In genomic region chr18:79582978-79583377, GRCh38 we compare ENCODE assay signal across 15 cellular contexts.
DNase-seq lines count a peak whose midpoint lies in the region; ATAC-seq and TF ChIP-seq lines count a peak whose summit lies in the region.
"Had no signal": no experiment of that assay in that cellular context is flagged by ENCODE, and none has a peak within 500 bp of the region (broad histone marks: within the 10 kb centered on the region; RNA-seq: fewer than 3 reads in every experiment).

No MANE protein-coding gene starts in this region.

- POLR2A ChIA-PET in HEK293 (lab: Yijun Ruan, JAX) = no interaction called here

- no peak for TF ChIP-seq POLR2A in ovary (IDR thresholded peaks at IDR 0.05)

- intact Hi-C loops in left lung (cut with DNase I) (no loop called here), ovary (cut with DNase I) (no loop called here)

- H3K4me1 ChIP-seq in HEK293 (ENCODE audit: control insufficient read depth, insufficient read depth, low read length) (no peaks in the 10 kb centered on the region), left lung (no peaks in the 10 kb centered on the region), ovary (ENCODE audit: insufficient read depth) (peaks cover 18% of the 10 kb centered on the region)
- H3K4me1 ChIP-seq: Caco-2 had no signal

- ATAC-seq in left lung = no peak

- CTCF ChIA-PET in HEK293 (lab: Yijun Ruan, JAX) = no interaction called here

- TF ChIP-seq EP300 in ovary (IDR thresholded peaks at IDR 0.05) = no peak

- TF ChIP-seq CTCF in HEK293 (tag by site-specific recombination; IDR thresholded peaks at IDR 0.05) (no peak), WERI-Rb-1 (IDR thresholded peaks at IDR 0.05; ENCODE audit: low read depth, low read length) (no peak), left lung (IDR thresholded peaks at IDR 0.05) (no peak), ovary (IDR thresholded peaks at IDR 0.05) (no peak)

- WGBS in ovary, 3 donors = 93 to 94% (median 94%) methylated on average over 8 of the region's 8 CpGs

- no peaks in the 10 kb centered on the region for H3K27me3 ChIP-seq in WERI-Rb-1 (ENCODE audit: insufficient read depth, low read depth, severe bottlenecking)
- peaks cover 0 to 25% of the 10 kb centered on the region in 2 donors for H3K27me3 ChIP-seq in left lung
- no peaks in the 10 kb centered on the region for H3K27me3 ChIP-seq in ovary

- H3K4me3 ChIP-seq in HEK293 (ENCODE audit: low read depth, low read length) (no peak overlapping the region), WERI-Rb-1 (ENCODE audit: low read depth, low read length) (no peak overlapping the region), left lung (no peak overlapping the region), ovary (no peak overlapping the region)

- no peak overlapping the region for H3K27ac ChIP-seq in HEK293 (ENCODE audit: extremely low read depth, low read depth, low read length)
- H3K27ac ChIP-seq in WERI-Rb-1 = no peak overlapping the region
- H3K27ac ChIP-seq in left lung = no peak overlapping the region
- no peak overlapping the region for H3K27ac ChIP-seq in ovary
- H3K27ac ChIP-seq: KMS-11 had no signal

- DNase-seq in WERI-Rb-1 = peak; percentile 1
- peak; percentile 10 to 13 for DNase-seq in left lung
- peak in 3 of 5 donors; percentile 0 to 13 (median 5) for DNase-seq in ovary
- DNase-seq in NCI-H187 treated with DMSO at 0.1 percent for 48 hours (lab: John Stamatoyannopoulos, UW) = no peak
- DNase-seq in NCI-H82 treated with DMSO at 0.1 percent for 48 hours (lab: John Stamatoyannopoulos, UW; ENCODE audit: unreplicated experiment) = no peak
- DNase-seq in NCI-H446 (lab: John Stamatoyannopoulos, UW) = no peak
- DNase-seq: ACHN, AML-193, Caco-2, DMS153, NCI-H1436, NCI-H2081, NCI-H524 treated with DMSO at 0.1 percent for 48 hours had no signal

- no peaks in the 10 kb centered on the region for H3K9me3 ChIP-seq in HEK293 (ENCODE audit: control insufficient read depth, insufficient read depth, low read depth, low read length)
- H3K9me3 ChIP-seq in WERI-Rb-1 (ENCODE audit: severe bottlenecking) = no peaks in the 10 kb centered on the region
- H3K9me3 ChIP-seq in left lung = no peaks in the 10 kb centered on the region
- no peaks in the 10 kb centered on the region for H3K9me3 ChIP-seq in ovary
- H3K9me3 ChIP-seq: Caco-2 had no signal

- H3K36me3 ChIP-seq in HEK293 (ENCODE audit: control insufficient read depth in 2 of 2, insufficient read depth in 1 of 2, low read length in 2 of 2) (no peaks in the 10 kb centered on the region), WERI-Rb-1 (no peaks in the 10 kb centered on the region), left lung (no peaks in the 10 kb centered on the region), ovary (no peaks in the 10 kb centered on the region)

TF ChIP-seq in HEK293, 187 proteins besides CTCF, POLR2A, EP300 and RAD21:
- 0 out of 2 replicates have a peak, but pooled peaks have one; percentile 1 for TF ChIP-seq KLF1 (tag by site-specific recombination; IDR thresholded peaks at IDR 0.05)
- TF ChIP-seq ZBTB26 (tag by site-specific recombination; optimal IDR thresholded peaks at IDR 0.05) = no peak
- TF ChIP-seq ZNF473 (tag by site-specific recombination; IDR thresholded peaks at IDR 0.05) = no peak
TF ChIP-seq in HEK293: peak in this region for 1.

Comparison
In these comparisons a context has a peak if more than half of its experiments do, and no peak if none do; other contexts are left out.
1. DNase-seq: peak in WERI-Rb-1 (single experiment), left lung (2 of 2) and ovary (3 of 5); none in NCI-H187 treated with DMSO at 0.1 percent for 48 hours (single experiment), NCI-H82 treated with DMSO at 0.1 percent for 48 hours (single experiment) and NCI-H446 (0 of 2).